8 cellular contexts compared by ENCODE assay signal in the genomic region with DNA sequence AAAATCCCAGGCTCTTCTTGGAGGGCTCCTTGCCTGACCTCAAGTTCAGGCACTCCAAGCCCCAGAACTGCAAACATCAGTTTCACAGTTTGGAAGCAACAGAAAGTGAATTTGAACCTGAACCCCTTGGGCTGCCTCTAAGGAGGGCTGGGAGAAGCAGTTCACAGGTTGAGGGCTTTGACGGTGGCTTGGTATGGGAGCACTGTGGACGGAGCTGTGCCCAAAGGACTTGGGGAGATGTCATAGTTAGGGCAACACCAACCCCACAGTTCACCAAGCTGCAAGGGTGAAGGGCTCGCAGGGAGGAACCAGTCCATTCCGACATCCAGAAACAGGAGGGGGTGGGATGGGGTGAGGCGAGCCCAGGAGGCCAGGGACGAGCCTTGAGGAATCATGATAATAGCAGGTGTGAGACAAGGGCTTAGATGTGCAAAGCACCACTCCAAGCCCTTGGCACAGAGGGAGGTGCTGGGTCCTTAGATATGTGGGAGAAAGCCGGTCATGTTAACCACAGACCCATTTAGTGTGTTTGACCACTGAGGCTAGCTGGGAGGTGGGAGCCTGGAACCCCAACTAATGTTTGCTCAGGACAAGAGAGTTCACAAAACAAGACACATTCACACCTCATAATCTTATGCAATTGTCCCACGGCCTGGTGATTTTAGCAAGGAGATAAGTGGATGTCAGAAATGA. TPM values are rescaled to one million over a fixed set of nuclear protein-coding genes. Genes with fewer than 3 reads are reported as not detected.
DNase-seq lines count a peak whose midpoint lies in the region; ATAC-seq and TF ChIP-seq lines count a peak whose summit lies in the region.

No MANE protein-coding gene starts in this region.

- DNase-seq in CD8-positive, alpha-beta T cell, result no peak
- DNase-seq in PC-3, result no peak
- DNase-seq in ovary, result no peak
- no peak for DNase-seq in NCI-H2227 (lab: John Stamatoyannopoulos, UW; ENCODE audit: unreplicated experiment)
- DNase-seq in mucosa of descending colon, result no peak
- DNase-seq in DMS114 treated with DMSO at 0.1 percent for 48 hours (lab: John Stamatoyannopoulos, UW; ENCODE audit: unreplicated experiment), result no peak

- no peaks in the 10 kb centered on the region for H3K9me2 ChIP-seq in PC-3 (replicated peaks; ENCODE audit: low read length)

- no peaks in the 10 kb centered on the region for H3K27me3 Mint-ChIP-seq in CD8-positive, alpha-beta T cell (ENCODE audit: low read depth)

- no peaks in the 10 kb centered on the region for H3K9me3 ChIP-seq in CD8-positive, alpha-beta T cell (ENCODE audit: low read length)
- H3K9me3 ChIP-seq in PC-3 (ENCODE audit: low read length), result no peaks in the 10 kb centered on the region
- no peaks in the 10 kb centered on the region for H3K9me3 ChIP-seq in duodenal mucosa (ENCODE audit: control insufficient read depth in 1 of 2, low read length in 2 of 2)
- no peaks in the 10 kb centered on the region for H3K9me3 ChIP-seq in ovary
- H3K9me3 ChIP-seq in mucosa of descending colon, result no peaks in the 10 kb centered on the region

- H3K4me2 ChIP-seq in PC-3 (ENCODE audit: low read length), result peak overlapping the region; percentile 95; the same call in 1 of the 2 replicates

- no peaks in the 10 kb centered on the region for H3K36me3 ChIP-seq in CD8-positive, alpha-beta T cell (ENCODE audit: insufficient read depth, low read length)
- H3K36me3 ChIP-seq in PC-3 (ENCODE audit: low read depth, low read length) (peaks cover 12% of the 10 kb centered on the region; the same call in 1 of the 2 replicates), duodenal mucosa (ENCODE audit: control insufficient read depth in 1 of 2, insufficient read depth in 2 of 2, low read length in 2 of 2) (peaks cover 0 to 13% of the 10 kb centered on the region in 2 donors), ovary (no peaks in the 10 kb centered on the region), mucosa of descending colon (ENCODE audit: low read depth) (no peaks in the 10 kb centered on the region)

- CTCF ChIA-PET in CD8-positive, alpha-beta T cell (lab: Charles Lee), result interaction anchor here (2.0 kb wide), 1 partner anchor 269 kb away, joined by 7 read pairs; no protein-coding TSS in a partner anchor
- CTCF ChIA-PET in PC-3 (lab: Charles Lee), result no interaction called here

- no peak overlapping the region for H3K27ac Mint-ChIP-seq in CD8-positive, alpha-beta T cell

- peaks cover 7% of the 10 kb centered on the region for H3K9me3 Mint-ChIP-seq in CD8-positive, alpha-beta T cell

- no peak overlapping the region for H2AFZ ChIP-seq in PC-3 (ENCODE audit: low read length)

- POLR2A ChIA-PET in CD8-positive, alpha-beta T cell (lab: Charles Lee), result no interaction called here
- POLR2A ChIA-PET in PC-3 (lab: Charles Lee; ENCODE audit: unreplicated experiment), result no interaction called here

- H3K4me1 Mint-ChIP-seq in CD8-positive, alpha-beta T cell (ENCODE audit: low read depth), result peaks cover 27% of the 10 kb centered on the region

- H3K4me3 Mint-ChIP-seq in CD8-positive, alpha-beta T cell, result peak overlapping the region; percentile 37

- no peak for TF ChIP-seq POLR2A in ovary (IDR thresholded peaks at IDR 0.05)

- H4K20me1 ChIP-seq in PC-3 (ENCODE audit: low read length), result peaks cover 28% of the 10 kb centered on the region

- H3F3A ChIP-seq in PC-3 (ENCODE audit: low read length, unreplicated experiment), result peaks cover 5% of the 10 kb centered on the region

- H3K4me1 ChIP-seq in CD8-positive, alpha-beta T cell (ENCODE audit: insufficient read depth, low read length), result peaks cover 19% of the 10 kb centered on the region
- peaks cover 16% of the 10 kb centered on the region for H3K4me1 ChIP-seq in PC-3 (ENCODE audit: insufficient read depth, low read length)
- H3K4me1 ChIP-seq in duodenal mucosa (ENCODE audit: control insufficient read depth in 1 of 2, insufficient read depth in 2 of 2, low read length in 2 of 2), result peaks cover 21 to 23% of the 10 kb centered on the region in 2 donors
- H3K4me1 ChIP-seq in ovary (ENCODE audit: insufficient read depth), result peaks cover 11% of the 10 kb centered on the region
- peaks cover 18% of the 10 kb centered on the region for H3K4me1 ChIP-seq in mucosa of descending colon (ENCODE audit: low read depth)

- peaks cover 47% of the 10 kb centered on the region for H3K79me2 ChIP-seq in PC-3 (ENCODE audit: low read length)

- H3K9ac ChIP-seq in PC-3 (ENCODE audit: low read length), result no peak overlapping the region
- H3K9ac ChIP-seq in duodenal mucosa (ENCODE audit: low read depth in 1 of 2, low read length in 2 of 2), result peak overlapping the region; percentile 10 to 88

- peaks cover 5% of the 10 kb centered on the region for H3K36me3 Mint-ChIP-seq in CD8-positive, alpha-beta T cell

- ATAC-seq in CD8-positive, alpha-beta T cell, result no peak
- no peak for ATAC-seq in PC-3
- no peak for ATAC-seq in mucosa of descending colon
- ATAC-seq in HG03045 (IDR thresholded peaks at IDR 0.05; ENCODE audit: unreplicated experiment), result no peak

- no peak overlapping the region for H3K27ac ChIP-seq in CD8-positive, alpha-beta T cell (ENCODE audit: low read depth, low read length)
- no peak overlapping the region for H3K27ac ChIP-seq in PC-3 (ENCODE audit: low read length)
- H3K27ac ChIP-seq in duodenal mucosa (ENCODE audit: low read depth, low read length), result no peak overlapping the region
- H3K27ac ChIP-seq in ovary, result peak overlapping the region; percentile 91 to 98

- H3K27me3 ChIP-seq in CD8-positive, alpha-beta T cell (ENCODE audit: insufficient read depth, low read length), result no peaks in the 10 kb centered on the region
- H3K27me3 ChIP-seq in PC-3 (ENCODE audit: low read length), result no peaks in the 10 kb centered on the region
- no peaks in the 10 kb centered on the region for H3K27me3 ChIP-seq in duodenal mucosa (ENCODE audit: control insufficient read depth in 1 of 2, insufficient read depth in 2 of 2, low read length in 2 of 2)
- no peaks in the 10 kb centered on the region for H3K27me3 ChIP-seq in ovary

- no TSS peak for BruUV-seq in PC-3 (replicated peaks; lab: Mats Ljungman, UMichigan)

- no peak for TF ChIP-seq EP300 in ovary (IDR thresholded peaks at IDR 0.05)

- WGBS in ovary, 3 donors, result 79 to 83% (median 81%) methylated on average over 8 of the region's 8 CpGs

- H3K4me3 ChIP-seq in CD8-positive, alpha-beta T cell (ENCODE audit: low read depth, low read length), result no peak overlapping the region
- no peak overlapping the region for H3K4me3 ChIP-seq in PC-3 (ENCODE audit: low read length)
- H3K4me3 ChIP-seq in duodenal mucosa (ENCODE audit: low read depth in 1 of 2, low read length in 2 of 2), result no peak overlapping the region
- H3K4me3 ChIP-seq in ovary, result peak overlapping the region; percentile 74
- no peak overlapping the region for H3K4me3 ChIP-seq in mucosa of descending colon

- TF ChIP-seq CTCF in CD8-positive, alpha-beta T cell (IDR thresholded peaks at IDR 0.05), result no peak
- no peak for TF ChIP-seq CTCF in PC-3 (conservative IDR thresholded peaks at IDR 0.05; ENCODE audit: low read depth, low read length)
- no peak for TF ChIP-seq CTCF in ovary (IDR thresholded peaks at IDR 0.05)
- no peak for TF ChIP-seq CTCF in mucosa of descending colon (IDR thresholded peaks at IDR 0.05)

- intact Hi-C loops in CD8-positive, alpha-beta T cell (cut with DNase I, micrococcal nuclease), result loop anchor here in 1 of 2 experiments (5.0 kb wide), 1 partner anchor 762 kb away; the partner anchor contains the start of genes DPM1 and MOCS3
- intact Hi-C loops in PC-3 (cut with micrococcal nuclease) (loop anchor here (5.0 kb wide), 1 partner anchor 112 kb away; no protein-coding TSS in a partner anchor), ovary (cut with DNase I) (loop anchor here (5.0 to 10.0 kb wide), 4 partner anchors 97 to 190 kb away; no protein-coding TSS in a partner anchor), mucosa of descending colon (cut with DNase I, micrococcal nuclease) (loop anchor here in 1 of 2 donors (10.0 kb wide), 1 partner anchor 90 kb away; no protein-coding TSS in a partner anchor)

RNA-seq across cellular contexts. Expression of gene CEBPB, which starts 4.3 kb away (rescaled TPM):
- 10 to 100 TPM; 37.2 to 37.6 TPM for total RNA-seq in CD8-positive, alpha-beta T cell
- 103 and 122 TPM in 2 replicates for total RNA-seq in PC-3 (2014; rRNA removed)
- total RNA-seq in ovary, result 100 to 1,000 TPM in 5 of 7 donors, 10 to 100 TPM in 2; 84.1 to 296 (median 153) TPM
- 10 to 100 TPM; 15.7 to 19.2 TPM for polyA plus RNA-seq in ovary
- total RNA-seq in mucosa of descending colon, result 10 to 100 TPM; 20.2 to 86.7 (median 41.3) TPM

RNA-seq across cellular contexts. Expression of gene PEDS1, which starts 41.5 kb away (rescaled TPM):
- 10 to 100 TPM; 19.0 to 20.8 TPM for total RNA-seq in CD8-positive, alpha-beta T cell
- total RNA-seq in PC-3 (2014; rRNA removed) (53.8 and 59.1 TPM in 2 replicates), ovary (10 to 100 TPM in 6 of 7 donors, 1 to 10 TPM in 1; 7.5 to 18.2 (median 12.6) TPM), mucosa of descending colon (10 to 100 TPM; 21.2 to 34.3 (median 23.3) TPM)
- polyA plus RNA-seq in ovary, result 10 to 100 TPM; 11.6 to 11.7 TPM

Comparison
In these comparisons a context has a peak if more than half of its experiments do, and no peak if none do; other contexts are left out.
1. H3K27ac ChIP-seq: peak in ovary (2 of 2); none in CD8-positive, alpha-beta T cell (single experiment), PC-3 (single experiment) and duodenal mucosa (single experiment).